1 cellular context compared by ENCODE assay signal in the genomic region with DNA sequence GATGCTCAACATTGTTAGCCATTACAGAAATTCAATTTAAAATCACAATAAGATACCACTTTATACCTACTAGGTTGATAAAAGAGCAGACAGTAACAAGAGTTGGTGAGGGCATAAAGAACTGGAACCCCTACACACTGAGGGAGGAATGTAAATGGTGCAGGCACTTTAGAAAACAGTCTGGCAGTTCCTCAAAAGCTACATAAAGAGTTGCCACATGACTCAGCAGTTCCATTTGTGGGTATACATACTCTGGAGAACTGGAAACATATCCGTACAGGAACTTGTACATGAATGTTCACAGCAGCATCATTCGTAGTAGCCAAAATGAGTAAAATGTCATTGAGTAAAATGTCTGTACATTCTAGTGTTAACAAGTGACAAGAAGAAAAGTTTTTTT.
TF ChIP-seq lines count a peak whose summit lies in the region.

No MANE protein-coding gene starts in this region.

TF ChIP-seq in K562, 482 proteins besides CTCF, POLR2A, EP300 and RAD21 (continued from another document):
- no peak for TF ChIP-seq NR3C1 (CRISPR knock-in tag; IDR thresholded peaks at IDR 0.05)
- TF ChIP-seq MAFG (tag; conservative IDR thresholded peaks at IDR 0.05): peak; percentile 98
- no peak for TF ChIP-seq ZFP1 (CRISPR knock-in tag; IDR thresholded peaks at IDR 0.05)
- 0 out of 2 replicates have a peak, but pooled peaks have one; percentile 12 for TF ChIP-seq EP400 (IDR thresholded peaks at IDR 0.05)
- TF ChIP-seq MXI1 (IDR thresholded peaks at IDR 0.05; ENCODE audit: low read depth, low read length): no peak
- TF ChIP-seq DPF2 (IDR thresholded peaks at IDR 0.05): peak; percentile 78
- peak; percentile 90 for TF ChIP-seq BACH1 (tag; IDR thresholded peaks at IDR 0.05)
- peak; percentile 11 to 61; a peak in 1 of 4 replicates for TF ChIP-seq TRIM24 (IDR thresholded peaks at IDR 0.05)
- TF ChIP-seq CHD1 (IDR thresholded peaks at IDR 0.05; ENCODE audit: low read length): no peak
- TF ChIP-seq, protein P1, sequence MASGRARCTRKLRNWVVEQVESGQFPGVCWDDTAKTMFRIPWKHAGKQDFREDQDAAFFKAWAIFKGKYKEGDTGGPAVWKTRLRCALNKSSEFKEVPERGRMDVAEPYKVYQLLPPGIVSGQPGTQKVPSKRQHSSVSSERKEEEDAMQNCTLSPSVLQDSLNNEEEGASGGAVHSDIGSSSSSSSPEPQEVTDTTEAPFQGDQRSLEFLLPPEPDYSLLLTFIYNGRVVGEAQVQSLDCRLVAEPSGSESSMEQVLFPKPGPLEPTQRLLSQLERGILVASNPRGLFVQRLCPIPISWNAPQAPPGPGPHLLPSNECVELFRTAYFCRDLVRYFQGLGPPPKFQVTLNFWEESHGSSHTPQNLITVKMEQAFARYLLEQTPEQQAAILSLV (tag; IDR thresholded peaks at IDR 0.05): no peak
- peak; percentile 52; the same call in 1 of the 2 replicates for TF ChIP-seq SOX6 (IDR thresholded peaks at IDR 0.05)
- no peak for TF ChIP-seq PTRF (tag; IDR thresholded peaks at IDR 0.05)
- TF ChIP-seq HNRNPH1 (optimal IDR thresholded peaks at IDR 0.05; ENCODE audit: low read depth, low read length): no peak
- TF ChIP-seq ZNF444 (CRISPR knock-in tag; IDR thresholded peaks at IDR 0.05): no peak
- no peak for TF ChIP-seq CBX8 (IDR thresholded peaks at IDR 0.05; ENCODE audit: borderline replicate concordance, extremely low read depth, low read depth, low read length, poor library complexity, severe bottlenecking)
- TF ChIP-seq KAT2B (IDR thresholded peaks at IDR 0.05; ENCODE audit: low read depth, low read length): no peak
- TF ChIP-seq, protein P2, sequence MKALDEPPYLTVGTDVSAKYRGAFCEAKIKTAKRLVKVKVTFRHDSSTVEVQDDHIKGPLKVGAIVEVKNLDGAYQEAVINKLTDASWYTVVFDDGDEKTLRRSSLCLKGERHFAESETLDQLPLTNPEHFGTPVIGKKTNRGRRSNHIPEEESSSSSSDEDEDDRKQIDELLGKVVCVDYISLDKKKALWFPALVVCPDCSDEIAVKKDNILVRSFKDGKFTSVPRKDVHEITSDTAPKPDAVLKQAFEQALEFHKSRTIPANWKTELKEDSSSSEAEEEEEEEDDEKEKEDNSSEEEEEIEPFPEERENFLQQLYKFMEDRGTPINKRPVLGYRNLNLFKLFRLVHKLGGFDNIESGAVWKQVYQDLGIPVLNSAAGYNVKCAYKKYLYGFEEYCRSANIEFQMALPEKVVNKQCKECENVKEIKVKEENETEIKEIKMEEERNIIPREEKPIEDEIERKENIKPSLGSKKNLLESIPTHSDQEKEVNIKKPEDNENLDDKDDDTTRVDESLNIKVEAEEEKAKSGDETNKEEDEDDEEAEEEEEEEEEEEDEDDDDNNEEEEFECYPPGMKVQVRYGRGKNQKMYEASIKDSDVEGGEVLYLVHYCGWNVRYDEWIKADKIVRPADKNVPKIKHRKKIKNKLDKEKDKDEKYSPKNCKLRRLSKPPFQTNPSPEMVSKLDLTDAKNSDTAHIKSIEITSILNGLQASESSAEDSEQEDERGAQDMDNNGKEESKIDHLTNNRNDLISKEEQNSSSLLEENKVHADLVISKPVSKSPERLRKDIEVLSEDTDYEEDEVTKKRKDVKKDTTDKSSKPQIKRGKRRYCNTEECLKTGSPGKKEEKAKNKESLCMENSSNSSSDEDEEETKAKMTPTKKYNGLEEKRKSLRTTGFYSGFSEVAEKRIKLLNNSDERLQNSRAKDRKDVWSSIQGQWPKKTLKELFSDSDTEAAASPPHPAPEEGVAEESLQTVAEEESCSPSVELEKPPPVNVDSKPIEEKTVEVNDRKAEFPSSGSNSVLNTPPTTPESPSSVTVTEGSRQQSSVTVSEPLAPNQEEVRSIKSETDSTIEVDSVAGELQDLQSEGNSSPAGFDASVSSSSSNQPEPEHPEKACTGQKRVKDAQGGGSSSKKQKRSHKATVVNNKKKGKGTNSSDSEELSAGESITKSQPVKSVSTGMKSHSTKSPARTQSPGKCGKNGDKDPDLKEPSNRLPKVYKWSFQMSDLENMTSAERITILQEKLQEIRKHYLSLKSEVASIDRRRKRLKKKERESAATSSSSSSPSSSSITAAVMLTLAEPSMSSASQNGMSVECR (CRISPR knock-in tag; IDR thresholded peaks at IDR 0.05): no peak
